ENCODE assay signal across 11 cellular contexts in genomic region chr1:197838836-197839235, GRCh38.
DNase-seq lines count a peak whose midpoint lies in the region; ATAC-seq, FAIRE-seq and TF ChIP-seq lines count a peak whose summit lies in the region.
"Had no signal": no experiment of that assay in that cellular context is flagged by ENCODE, and none has a peak within 500 bp of the region (broad histone marks: within the 10 kb centered on the region; RNA-seq: fewer than 3 reads in every experiment).

No MANE protein-coding gene starts in this region.

- no peak for FAIRE-seq in D721Med (lab: Jason Lieb, UNC)

- H3K27ac Mint-ChIP-seq in naive thymus-derived CD4-positive, alpha-beta T cell: peak overlapping the region in 1 of 9 donors; percentile 16
- no peak overlapping the region for H3K27ac Mint-ChIP-seq in activated CD8-positive, alpha-beta memory T cell treated with anti-CD3 and anti-CD28 coated beads, Interleukin-2, amount 10 ng/mL, durations not matched to agents 7 days and 5 days
- no peak overlapping the region for H3K27ac Mint-ChIP-seq in activated CD4-positive, alpha-beta memory T cell treated with anti-CD3 and anti-CD28 coated beads, Interleukin-2, amount 10 ng/mL, durations not matched to agents 7 days and 5 days
- no peak overlapping the region for H3K27ac Mint-ChIP-seq in CD4-positive, alpha-beta T cell
- H3K27ac Mint-ChIP-seq: activated naive CD4-positive, alpha-beta T cell treated with anti-CD3 and anti-CD28 coated beads, Interleukin-2, amount 10 ng/mL, durations not matched to agents 7 days and 5 days had no signal

- H3K27me3 Mint-ChIP-seq in naive thymus-derived CD4-positive, alpha-beta T cell: peaks cover 0 to 9% (median 5%) of the 10 kb centered on the region in 5 donors
- peaks cover 2% of the 10 kb centered on the region for H3K27me3 Mint-ChIP-seq in activated CD8-positive, alpha-beta memory T cell treated with anti-CD3 and anti-CD28 coated beads, Interleukin-2, amount 10 ng/mL, durations not matched to agents 7 days and 5 days
- H3K27me3 Mint-ChIP-seq in activated CD4-positive, alpha-beta memory T cell treated with anti-CD3 and anti-CD28 coated beads, Interleukin-2, amount 10 ng/mL, durations not matched to agents 7 days and 5 days: peaks cover 5% of the 10 kb centered on the region
- no peaks in the 10 kb centered on the region for H3K27me3 Mint-ChIP-seq in CD4-positive, alpha-beta T cell
- H3K27me3 Mint-ChIP-seq: activated naive CD4-positive, alpha-beta T cell treated with anti-CD3 and anti-CD28 coated beads, Interleukin-2, amount 10 ng/mL, durations not matched to agents 7 days and 5 days had no signal

- H3K4me1 Mint-ChIP-seq in naive thymus-derived CD4-positive, alpha-beta T cell: peaks cover 0 to 5% (median 0%) of the 10 kb centered on the region in 7 donors
- peaks cover 3% of the 10 kb centered on the region for H3K4me1 Mint-ChIP-seq in activated CD8-positive, alpha-beta memory T cell treated with anti-CD3 and anti-CD28 coated beads, Interleukin-2, amount 10 ng/mL, durations not matched to agents 7 days and 5 days
- H3K4me1 Mint-ChIP-seq in activated CD4-positive, alpha-beta memory T cell treated with anti-CD3 and anti-CD28 coated beads, Interleukin-2, amount 10 ng/mL, durations not matched to agents 7 days and 5 days: peaks cover 3% of the 10 kb centered on the region
- H3K4me1 Mint-ChIP-seq in CD4-positive, alpha-beta T cell (ENCODE audit: low read depth): no peaks in the 10 kb centered on the region
- H3K4me1 Mint-ChIP-seq: activated naive CD4-positive, alpha-beta T cell treated with anti-CD3 and anti-CD28 coated beads, Interleukin-2, amount 10 ng/mL, durations not matched to agents 7 days and 5 days had no signal

- no peak overlapping the region for H3K4me3 Mint-ChIP-seq in naive thymus-derived CD4-positive, alpha-beta T cell
- no peak overlapping the region for H3K4me3 Mint-ChIP-seq in activated CD8-positive, alpha-beta memory T cell treated with anti-CD3 and anti-CD28 coated beads, Interleukin-2, amount 10 ng/mL, durations not matched to agents 7 days and 5 days
- H3K4me3 Mint-ChIP-seq in activated CD4-positive, alpha-beta memory T cell treated with anti-CD3 and anti-CD28 coated beads, Interleukin-2, amount 10 ng/mL, durations not matched to agents 7 days and 5 days: no peak overlapping the region
- H3K4me3 Mint-ChIP-seq in CD4-positive, alpha-beta T cell: no peak overlapping the region
- H3K4me3 Mint-ChIP-seq: activated naive CD4-positive, alpha-beta T cell treated with anti-CD3 and anti-CD28 coated beads, Interleukin-2, amount 10 ng/mL, durations not matched to agents 7 days and 5 days had no signal

- H3K4me1 ChIP-seq in naive thymus-derived CD4-positive, alpha-beta T cell (ENCODE audit: control insufficient read depth in 2 of 2, insufficient read depth in 2 of 2, low read length in 2 of 2): no peaks in the 10 kb centered on the region

- CTCF ChIA-PET in naive thymus-derived CD4-positive, alpha-beta T cell (lab: Charles Lee): no interaction called here
- CTCF ChIA-PET in activated CD8-positive, alpha-beta memory T cell treated with anti-CD3 and anti-CD28 coated beads, Interleukin-2, amount 10 ng/mL, durations not matched to agents 7 days and 5 days (lab: Charles Lee): interaction anchor here (0.8 kb wide), 1 partner anchor 16 kb away, joined by 3 read pairs; no protein-coding TSS in a partner anchor
- CTCF ChIA-PET in activated CD4-positive, alpha-beta memory T cell treated with anti-CD3 and anti-CD28 coated beads, Interleukin-2, amount 10 ng/mL, durations not matched to agents 7 days and 5 days (lab: Charles Lee): no interaction called here
- CTCF ChIA-PET in CD4-positive, alpha-beta T cell (lab: Charles Lee): no interaction called here

- intact Hi-C loops in naive thymus-derived CD4-positive, alpha-beta T cell (cut with micrococcal nuclease): no loop called here
- intact Hi-C loops in CD4-positive, alpha-beta T cell (cut with DNase I, micrococcal nuclease): no loop called here

- H3K36me3 ChIP-seq in naive thymus-derived CD4-positive, alpha-beta T cell (ENCODE audit: control insufficient read depth in 2 of 3, insufficient read depth in 3 of 3, low read length in 3 of 3): no peaks in the 10 kb centered on the region

- no peak overlapping the region for H3K27ac ChIP-seq in naive thymus-derived CD4-positive, alpha-beta T cell (ENCODE audit: low read depth, low read length)
- H3K27ac ChIP-seq in CD4-positive, alpha-beta T cell (ENCODE audit: low read depth, low read length): no peak overlapping the region

- TF ChIP-seq CTCF in D721Med (IDR thresholded peaks at IDR 0.05; ENCODE audit: insufficient read depth, missing control alignments): no peak
- no peak for TF ChIP-seq CTCF in CD4-positive, alpha-beta T cell (IDR thresholded peaks at IDR 0.05)

- H3K9me3 ChIP-seq in naive thymus-derived CD4-positive, alpha-beta T cell (ENCODE audit: control insufficient read depth in 2 of 3, low read length in 3 of 3): no peaks in the 10 kb centered on the region
- no peaks in the 10 kb centered on the region for H3K9me3 ChIP-seq in CD4-positive, alpha-beta T cell (ENCODE audit: control insufficient read depth, low read length)

- no peak overlapping the region for H3K4me3 ChIP-seq in naive thymus-derived CD4-positive, alpha-beta T cell (ENCODE audit: low read length)

- no peaks in the 10 kb centered on the region for H3K36me3 Mint-ChIP-seq in naive thymus-derived CD4-positive, alpha-beta T cell
- no peaks in the 10 kb centered on the region for H3K36me3 Mint-ChIP-seq in activated CD8-positive, alpha-beta memory T cell treated with anti-CD3 and anti-CD28 coated beads, Interleukin-2, amount 10 ng/mL, durations not matched to agents 7 days and 5 days
- no peaks in the 10 kb centered on the region for H3K36me3 Mint-ChIP-seq in activated CD4-positive, alpha-beta memory T cell treated with anti-CD3 and anti-CD28 coated beads, Interleukin-2, amount 10 ng/mL, durations not matched to agents 7 days and 5 days (ENCODE audit: low read depth)
- H3K36me3 Mint-ChIP-seq in CD4-positive, alpha-beta T cell (ENCODE audit: low read depth): no peaks in the 10 kb centered on the region
- H3K36me3 Mint-ChIP-seq: activated naive CD4-positive, alpha-beta T cell treated with anti-CD3 and anti-CD28 coated beads, Interleukin-2, amount 10 ng/mL, durations not matched to agents 7 days and 5 days had no signal

- ATAC-seq in naive thymus-derived CD4-positive, alpha-beta T cell: peak; percentile 71
- ATAC-seq in activated CD8-positive, alpha-beta memory T cell treated with anti-CD3 and anti-CD28 coated beads, Interleukin-2, amount 10 ng/mL, durations not matched to agents 7 days and 5 days: no peak
- ATAC-seq in CD4-positive, alpha-beta T cell (ENCODE audit: poor library complexity): no peak
- ATAC-seq: sciatic nerve had no signal

- H3K27me3 ChIP-seq in naive thymus-derived CD4-positive, alpha-beta T cell (ENCODE audit: control insufficient read depth in 2 of 2, insufficient read depth in 2 of 2, low read length in 2 of 2): peaks cover 0 to 3% of the 10 kb centered on the region in 2 donors
- no peaks in the 10 kb centered on the region for H3K27me3 ChIP-seq in CD4-positive, alpha-beta T cell (ENCODE audit: control insufficient read depth, insufficient read depth, low read length)

- POLR2A ChIA-PET in naive thymus-derived CD4-positive, alpha-beta T cell (lab: Charles Lee): no interaction called here
- POLR2A ChIA-PET in activated CD4-positive, alpha-beta memory T cell treated with anti-CD3 and anti-CD28 coated beads, Interleukin-2, amount 10 ng/mL, durations not matched to agents 7 days and 5 days (lab: Charles Lee): no interaction called here
- POLR2A ChIA-PET in CD4-positive, alpha-beta T cell (lab: Charles Lee): no interaction called here

- H3K9me3 Mint-ChIP-seq in naive thymus-derived CD4-positive, alpha-beta T cell: peaks cover 0 to 7% (median 0%) of the 10 kb centered on the region in 11 donors
- no peaks in the 10 kb centered on the region for H3K9me3 Mint-ChIP-seq in activated CD8-positive, alpha-beta memory T cell treated with anti-CD3 and anti-CD28 coated beads, Interleukin-2, amount 10 ng/mL, durations not matched to agents 7 days and 5 days (ENCODE audit: low read depth)
- no peaks in the 10 kb centered on the region for H3K9me3 Mint-ChIP-seq in activated CD4-positive, alpha-beta memory T cell treated with anti-CD3 and anti-CD28 coated beads, Interleukin-2, amount 10 ng/mL, durations not matched to agents 7 days and 5 days
- no peaks in the 10 kb centered on the region for H3K9me3 Mint-ChIP-seq in CD4-positive, alpha-beta T cell
- H3K9me3 Mint-ChIP-seq: activated naive CD4-positive, alpha-beta T cell treated with anti-CD3 and anti-CD28 coated beads, Interleukin-2, amount 10 ng/mL, durations not matched to agents 7 days and 5 days had no signal

- DNase-seq in EL (peak; percentile 84), LHCN-M2 (ENCODE audit: low read depth) (peak; percentile 81), amniotic stem cell (lab: John Stamatoyannopoulos, UW) (peak; percentile 36), D721Med (ENCODE audit: insufficient read length, low spot score) (no peak)
- no peak for DNase-seq in naive thymus-derived CD4-positive, alpha-beta T cell
- DNase-seq in activated CD8-positive, alpha-beta memory T cell treated with anti-CD3 and anti-CD28 coated beads, Interleukin-2, amount 10 ng/mL, durations not matched to agents 7 days and 5 days: no peak
- DNase-seq in activated CD4-positive, alpha-beta memory T cell treated with anti-CD3 and anti-CD28 coated beads, Interleukin-2, amount 10 ng/mL, durations not matched to agents 7 days and 5 days: no peak
- no peak for DNase-seq in CD4-positive, alpha-beta T cell
- DNase-seq: activated naive CD4-positive, alpha-beta T cell treated with anti-CD3 and anti-CD28 coated beads, Interleukin-2, amount 10 ng/mL, durations not matched to agents 7 days and 5 days; NCI-H1105 treated with DMSO at 0.1 percent for 48 hours had no signal

Comparison
In these comparisons a context has a peak if more than half of its experiments do, and no peak if none do; other contexts are left out.
1. DNase-seq: peak in EL (single experiment), LHCN-M2 (single experiment) and amniotic stem cell (single experiment); none in naive thymus-derived CD4-positive, alpha-beta T cell (0 of 9), activated CD8-positive, alpha-beta memory T cell treated with anti-CD3 and anti-CD28 coated beads, Interleukin-2, amount 10 ng/mL, durations not matched to agents 7 days and 5 days (single experiment), activated CD4-positive, alpha-beta memory T cell treated with anti-CD3 and anti-CD28 coated beads, Interleukin-2, amount 10 ng/mL, durations not matched to agents 7 days and 5 days (single experiment), D721Med (single experiment) and CD4-positive, alpha-beta T cell (0 of 10).